Comparison of ENCODE assay signal across 8 cellular contexts in genomic region chrX:47523297-47523696, GRCh38. TPM values are rescaled to one million over a fixed set of nuclear protein-coding genes. Genes with fewer than 3 reads are reported as not detected.
A peak's percentile ranks its signal among the peaks of the same experiment; 100 is the strongest.
DNase-seq lines count a peak whose midpoint lies in the region; ATAC-seq and TF ChIP-seq lines count a peak whose summit lies in the region.

No MANE protein-coding gene starts in this region.

- CTCF ChIA-PET in activated CD8-positive, alpha-beta T cell treated with anti-CD3 and anti-CD28 coated beads for 36 hours (lab: Charles Lee): interaction anchor here (0.6 to 3.0 kb wide), 31 partner anchors 8 to 687 kb away, joined by 3 to 15 read pairs (median 3); partner anchors contain the start of genes RBM10 and RP2

- peak overlapping the region; percentile 64 for H3K4me3 Mint-ChIP-seq in activated CD8-positive, alpha-beta T cell treated with anti-CD3 and anti-CD28 coated beads for 36 hours

- peak; percentile 67 for TF ChIP-seq CTCF in activated CD8-positive, alpha-beta T cell treated with anti-CD3 and anti-CD28 coated beads for 36 hours (IDR thresholded peaks at IDR 0.05)

- no peaks in the 10 kb centered on the region for H3K4me1 Mint-ChIP-seq in activated CD8-positive, alpha-beta T cell treated with anti-CD3 and anti-CD28 coated beads for 36 hours (ENCODE audit: low read depth)

- DNase-seq in AG08396 (ENCODE audit: low spot score): peak; percentile 84
- DNase-seq in NCI-H748 (lab: John Stamatoyannopoulos, UW; ENCODE audit: unreplicated experiment): peak; percentile 87
- DNase-seq in activated CD8-positive, alpha-beta T cell treated with anti-CD3 and anti-CD28 coated beads for 36 hours: peak; percentile 80
- peak; percentile 84 for DNase-seq in ecto neural progenitor cell (ENCODE audit: low spot score)
- peak; percentile 68 to 78 for DNase-seq in lung microvascular endothelial cell (ENCODE audit: low read depth in 2 of 2)
- peak; percentile 56 to 65 (median 64) for DNase-seq in stimulated activated CD4-positive, alpha-beta T cell treated with anti-CD3 and anti-CD28 coated beads, TNF-alpha, amount 100 ng/mL, for 4 hours (ENCODE audit: low read depth in 3 of 3)

- ATAC-seq in GM18907 (IDR thresholded peaks at IDR 0.05; ENCODE audit: unreplicated experiment) (peak; percentile 86), HG03432 (IDR thresholded peaks at IDR 0.05; ENCODE audit: unreplicated experiment) (peak; percentile 96)
- peak; percentile 100 for ATAC-seq in activated CD8-positive, alpha-beta T cell treated with anti-CD3 and anti-CD28 coated beads for 36 hours

- no peaks in the 10 kb centered on the region for H3K9me3 Mint-ChIP-seq in activated CD8-positive, alpha-beta T cell treated with anti-CD3 and anti-CD28 coated beads for 36 hours

- H3K27ac Mint-ChIP-seq in activated CD8-positive, alpha-beta T cell treated with anti-CD3 and anti-CD28 coated beads for 36 hours: no peak overlapping the region

- POLR2A ChIA-PET in activated CD8-positive, alpha-beta T cell treated with anti-CD3 and anti-CD28 coated beads for 36 hours (lab: Charles Lee): interaction anchor here (0.9 to 1.1 kb wide), 2 partner anchors 26 to 332 kb away, joined by 3 to 4 read pairs; no protein-coding TSS in a partner anchor

- no peaks in the 10 kb centered on the region for H3K36me3 Mint-ChIP-seq in activated CD8-positive, alpha-beta T cell treated with anti-CD3 and anti-CD28 coated beads for 36 hours (ENCODE audit: low read depth)

- intact Hi-C loops in activated CD8-positive, alpha-beta T cell treated with anti-CD3 and anti-CD28 coated beads for 36 hours (cut with micrococcal nuclease): loop anchor here (5.0 kb wide), 1 partner anchor 331 kb away; the partner anchor contains the start of gene UBA1

- H3K27me3 Mint-ChIP-seq in activated CD8-positive, alpha-beta T cell treated with anti-CD3 and anti-CD28 coated beads for 36 hours: no peaks in the 10 kb centered on the region

RNA-seq across cellular contexts. Expression of gene ARAF, which starts 37.7 kb away (rescaled TPM):
- total RNA-seq in activated CD8-positive, alpha-beta T cell treated with anti-CD3 and anti-CD28 coated beads for 36 hours: 10 to 100 TPM; 53.9 to 60.9 TPM
- total RNA-seq in lung microvascular endothelial cell: 7.4 and 12.9 TPM in 2 replicates

RNA-seq across cellular contexts. Expression of gene ZNF41, which starts 40.3 kb away (rescaled TPM):
- 10 to 100 TPM; 10.6 TPM for total RNA-seq in activated CD8-positive, alpha-beta T cell treated with anti-CD3 and anti-CD28 coated beads for 36 hours
- 5.2 and 5.8 TPM in 2 replicates for total RNA-seq in lung microvascular endothelial cell

RNA-seq across cellular contexts. Expression of gene TIMP1, which starts 58.9 kb away (rescaled TPM):
- total RNA-seq in activated CD8-positive, alpha-beta T cell treated with anti-CD3 and anti-CD28 coated beads for 36 hours: 1 to 10 TPM; 3.0 to 4.3 TPM
- total RNA-seq in lung microvascular endothelial cell: 74.8 and 80.8 TPM in 2 replicates

Comparison
In these comparisons a context has a peak if more than half of its experiments do, and no peak if none do; other contexts are left out.
1. Peak in every context shown above with its lines: DNase-seq and ATAC-seq.
2. RNA of gene TIMP1, which starts 58.9 kb away (total RNA-seq): 74.8 to 80.8 TPM in lung microvascular endothelial cell; 3.0 to 4.3 TPM in activated CD8-positive, alpha-beta T cell treated with anti-CD3 and anti-CD28 coated beads for 36 hours; every median in the first group is over 10 times any median in the second.